1 cellular context compared by ENCODE assay signal in genomic region chr11:46658259-46658658, GRCh38.
TF ChIP-seq lines count a peak whose summit lies in the region.

No MANE protein-coding gene starts in this region.

TF ChIP-seq in WTC11, 78 proteins besides CTCF, POLR2A, EP300 and RAD21 (continued from another document):
- TF ChIP-seq USF1 (CRISPR knock-in tag; IDR thresholded peaks at IDR 0.05): no peak
